ENCODE assay signal across 25 cellular contexts in genomic region chr6:335572-335971, GRCh38. TPM values are rescaled to one million over a fixed set of nuclear protein-coding genes. Genes with fewer than 3 reads are reported as not detected.
A peak's percentile ranks its signal among the peaks of the same experiment; 100 is the strongest.
DNase-seq lines count a peak whose midpoint lies in the region; ATAC-seq and TF ChIP-seq lines count a peak whose summit lies in the region.
"Had no signal": no experiment of that assay in that cellular context is flagged by ENCODE, and none has a peak within 500 bp of the region (broad histone marks: within the 10 kb centered on the region; RNA-seq: fewer than 3 reads in every experiment).

No MANE protein-coding gene starts in this region.

- ATAC-seq in natural killer cell treated with Interleukin-12 subunit alpha and Interleukin-12 subunit beta and Interleukin-15 and Interleukin-18, amount 100 ng/mL, for 72 hours: no peak
- ATAC-seq in natural killer cell (no peak), naive B cell (ENCODE audit: low read depth in 2 of 2) (no peak)
- ATAC-seq: T-cell had no signal

- WGBS in testis, 2 donors: 86 to 90% methylated on average over 6 of the region's 6 CpGs

- DNase-seq in natural killer cell treated with Interleukin-12 subunit alpha and Interleukin-12 subunit beta and Interleukin-15 and Interleukin-18, amount 100 ng/mL, for 72 hours (ENCODE audit: low spot score): no peak
- DNase-seq in natural killer cell: no peak
- peak; percentile 26 for DNase-seq in astrocyte of the hippocampus (ENCODE audit: low read depth, low spot score)
- no peak for DNase-seq in naive B cell
- no peak for DNase-seq in testis
- DNase-seq in activated gamma-delta T cell (lab: John Stamatoyannopoulos, UW): no peak
- DNase-seq in effector CD8-positive, alpha-beta T cell (lab: John Stamatoyannopoulos, UW): no peak
- DNase-seq: activated CD4-positive, alpha-beta memory T cell treated with anti-CD3 and anti-CD28 coated beads, Interleukin-2, amount 10 ng/mL, durations not matched to agents 7 days and 5 days; activated gamma-delta T cell treated with Interleukin-2 at 50 U/mL for 16 hours; adrenal gland; CD8-positive, alpha-beta memory T cell; effector CD4-positive, alpha-beta T cell; glutamatergic neuron; islet precursor cell; KG1; MG63; NCI-H1105 treated with DMSO at 0.1 percent for 48 hours; NCI-H1930; NCI-H526; occipital lobe; small intestine; stimulated activated CD4-positive, alpha-beta T cell treated with anti-CD3 and anti-CD28 coated beads, Interleukin-1b, Interleukin-23, amount 100 ng/mL, for 48 hours; T-cell had no signal

- no peak overlapping the region for H3K27ac ChIP-seq in testis
- H3K27ac ChIP-seq: adrenal gland had no signal

- H3K36me3 ChIP-seq in testis (ENCODE audit: low read depth, missing control alignments): no peaks in the 10 kb centered on the region
- H3K36me3 ChIP-seq: adrenal gland, MG63 had no signal

- no peaks in the 10 kb centered on the region for H3K4me1 ChIP-seq in testis

- H3K4me1 Mint-ChIP-seq in natural killer cell treated with Interleukin-12 subunit alpha and Interleukin-12 subunit beta and Interleukin-15 and Interleukin-18, amount 100 ng/mL, for 72 hours (ENCODE audit: low read depth in 2 of 2): peaks cover 41 to 47% of the 10 kb centered on the region in 2 donors
- peaks cover 45 to 49% of the 10 kb centered on the region in 2 donors for H3K4me1 Mint-ChIP-seq in natural killer cell
- H3K4me1 Mint-ChIP-seq in naive B cell: peaks cover 41 to 66% (median 48%) of the 10 kb centered on the region in 3 donors

- peak overlapping the region in 1 of 2 donors; percentile 45 for H3K27ac Mint-ChIP-seq in natural killer cell treated with Interleukin-12 subunit alpha and Interleukin-12 subunit beta and Interleukin-15 and Interleukin-18, amount 100 ng/mL, for 72 hours
- no peak overlapping the region for H3K27ac Mint-ChIP-seq in natural killer cell
- H3K27ac Mint-ChIP-seq in naive B cell: peak overlapping the region in 4 of 6 donors; percentile 71 to 96 (median 96)
- H3K27ac Mint-ChIP-seq: T-cell, type B pancreatic cell had no signal

- no peak for TF ChIP-seq POLR2A in testis (IDR thresholded peaks at IDR 0.05)

- peak overlapping the region; percentile 63 for H3K4me3 Mint-ChIP-seq in natural killer cell treated with Interleukin-12 subunit alpha and Interleukin-12 subunit beta and Interleukin-15 and Interleukin-18, amount 100 ng/mL, for 72 hours
- H3K4me3 Mint-ChIP-seq in natural killer cell (no peak overlapping the region), naive B cell (peak overlapping the region in 6 of 8 donors; percentile 11 to 85 (median 70))
- H3K4me3 Mint-ChIP-seq: activated CD4-positive, alpha-beta memory T cell treated with anti-CD3 and anti-CD28 coated beads, Interleukin-2, amount 10 ng/mL, durations not matched to agents 7 days and 5 days; type B pancreatic cell had no signal

- no peaks in the 10 kb centered on the region for H3K27me3 Mint-ChIP-seq in natural killer cell treated with Interleukin-12 subunit alpha and Interleukin-12 subunit beta and Interleukin-15 and Interleukin-18, amount 100 ng/mL, for 72 hours
- H3K27me3 Mint-ChIP-seq in natural killer cell (ENCODE audit: low read depth in 2 of 2) (no peaks in the 10 kb centered on the region), naive B cell (no peaks in the 10 kb centered on the region)
- H3K27me3 Mint-ChIP-seq: activated CD4-positive, alpha-beta memory T cell treated with anti-CD3 and anti-CD28 coated beads, Interleukin-2, amount 10 ng/mL, durations not matched to agents 7 days and 5 days; T-cell; type B pancreatic cell had no signal

- no peak for TF ChIP-seq CTCF in natural killer cell (IDR thresholded peaks at IDR 0.05)
- TF ChIP-seq CTCF in testis (IDR thresholded peaks at IDR 0.05): no peak

- no peak overlapping the region for H3K4me3 ChIP-seq in testis
- H3K4me3 ChIP-seq: adrenal gland, lung, MG63 had no signal

- H3K27me3 ChIP-seq in testis: no peaks in the 10 kb centered on the region
- H3K27me3 ChIP-seq: adrenal gland, MG63 had no signal

- intact Hi-C loops in natural killer cell (cut with micrococcal nuclease) (loop anchor here (5.0 kb wide), 2 partner anchors 97 to 98 kb away; no protein-coding TSS in a partner anchor), testis (cut with DNase I; ENCODE audit: low total_unique reads) (no loop called here)

- H3K9me3 ChIP-seq in testis: no peaks in the 10 kb centered on the region
- H3K9me3 ChIP-seq: adrenal gland, MG63 had no signal

- H3K9me3 Mint-ChIP-seq in natural killer cell treated with Interleukin-12 subunit alpha and Interleukin-12 subunit beta and Interleukin-15 and Interleukin-18, amount 100 ng/mL, for 72 hours: no peaks in the 10 kb centered on the region
- H3K9me3 Mint-ChIP-seq in natural killer cell (no peaks in the 10 kb centered on the region), naive B cell (peaks cover 0 to 2% (median 0%) of the 10 kb centered on the region in 7 donors)
- H3K9me3 Mint-ChIP-seq: activated CD4-positive, alpha-beta memory T cell treated with anti-CD3 and anti-CD28 coated beads, Interleukin-2, amount 10 ng/mL, durations not matched to agents 7 days and 5 days; T-cell; type B pancreatic cell had no signal

- no peaks in the 10 kb centered on the region for H3K36me3 Mint-ChIP-seq in natural killer cell treated with Interleukin-12 subunit alpha and Interleukin-12 subunit beta and Interleukin-15 and Interleukin-18, amount 100 ng/mL, for 72 hours
- H3K36me3 Mint-ChIP-seq in natural killer cell: no peaks in the 10 kb centered on the region
- H3K36me3 Mint-ChIP-seq in naive B cell: no peaks in the 10 kb centered on the region
- H3K36me3 Mint-ChIP-seq: type B pancreatic cell had no signal

RNA-seq across cellular contexts. Expression of gene DUSP22, which starts 43.3 kb away (rescaled TPM):
- total RNA-seq in natural killer cell treated with Interleukin-12 subunit alpha and Interleukin-12 subunit beta and Interleukin-15 and Interleukin-18, amount 100 ng/mL, for 72 hours: 10 to 100 TPM; 45.2 to 45.3 TPM
- total RNA-seq in natural killer cell: 10 to 100 TPM; 50.4 to 61.5 (median 56.6) TPM
- polyA plus RNA-seq in naive B cell (ENCODE audit: low read depth in 6 of 6): 100 to 1,000 TPM in 5 of 6 donors, 10 to 100 TPM in 1; 89.6 to 177 (median 134) TPM
- total RNA-seq in testis: 100 to 1,000 TPM; 129 to 158 TPM
- polyA plus RNA-seq in testis (ENCODE audit: insufficient read depth, low read depth, low replicate concordance): 112 TPM

RNA-seq across cellular contexts. Expression of gene IRF4, which starts 56.0 kb away (rescaled TPM):
- 100 to 1,000 TPM; 112 to 388 TPM for total RNA-seq in natural killer cell treated with Interleukin-12 subunit alpha and Interleukin-12 subunit beta and Interleukin-15 and Interleukin-18, amount 100 ng/mL, for 72 hours
- 10 to 100 TPM in 1 of 3 donors, 1 to 10 TPM in 2; 3.5 to 37.5 (median 3.5) TPM for total RNA-seq in natural killer cell
- polyA plus RNA-seq in naive B cell (ENCODE audit: low read depth in 6 of 6): 10 to 100 TPM; 20.8 to 45.7 (median 34.9) TPM
- total RNA-seq in testis: 1 to 10 TPM; 3.7 to 7.4 TPM
- 1.8 TPM for polyA plus RNA-seq in testis (ENCODE audit: insufficient read depth, low read depth, low replicate concordance)

Comparison
In these comparisons a context has a peak if more than half of its experiments do, and no peak if none do; other contexts are left out.
1. H3K27ac Mint-ChIP-seq: peak in naive B cell (4 of 6); none in natural killer cell (0 of 2).